Comparison of ENCODE assay signal across 1 cellular context in genomic region chr5:153783278-153783677, GRCh38.
TF ChIP-seq lines count a peak whose summit lies in the region.

No MANE protein-coding gene starts in this region.

TF ChIP-seq in IMR-90, 13 proteins besides CTCF, POLR2A, EP300 and RAD21 (continued from another document):
- TF ChIP-seq CHD1 (IDR thresholded peaks at IDR 0.05; ENCODE audit: low read depth, low read length): no peak
- no peak for TF ChIP-seq RCOR1 (IDR thresholded peaks at IDR 0.05; ENCODE audit: insufficient replicate concordance, low read length)
- no peak for TF ChIP-seq MAFK (IDR thresholded peaks at IDR 0.05; ENCODE audit: low read depth, low read length)
- no peak for TF ChIP-seq MXI1 (IDR thresholded peaks at IDR 0.05; ENCODE audit: borderline replicate concordance, low read depth, low read length)
- no peak for TF ChIP-seq MAZ (IDR thresholded peaks at IDR 0.05; ENCODE audit: borderline replicate concordance, low read depth, low read length)
- TF ChIP-seq CEBPB (IDR thresholded peaks at IDR 0.05; ENCODE audit: low read depth, low read length): no peak
- no peak for TF ChIP-seq USF2 (IDR thresholded peaks at IDR 0.05; ENCODE audit: low read depth, low read length)
- TF ChIP-seq FOS (IDR thresholded peaks at IDR 0.05; ENCODE audit: low read depth, low read length): no peak
- no peak for TF ChIP-seq NFE2L2 (IDR thresholded peaks at IDR 0.05; ENCODE audit: low read depth, low read length)
- TF ChIP-seq, protein P1, sequence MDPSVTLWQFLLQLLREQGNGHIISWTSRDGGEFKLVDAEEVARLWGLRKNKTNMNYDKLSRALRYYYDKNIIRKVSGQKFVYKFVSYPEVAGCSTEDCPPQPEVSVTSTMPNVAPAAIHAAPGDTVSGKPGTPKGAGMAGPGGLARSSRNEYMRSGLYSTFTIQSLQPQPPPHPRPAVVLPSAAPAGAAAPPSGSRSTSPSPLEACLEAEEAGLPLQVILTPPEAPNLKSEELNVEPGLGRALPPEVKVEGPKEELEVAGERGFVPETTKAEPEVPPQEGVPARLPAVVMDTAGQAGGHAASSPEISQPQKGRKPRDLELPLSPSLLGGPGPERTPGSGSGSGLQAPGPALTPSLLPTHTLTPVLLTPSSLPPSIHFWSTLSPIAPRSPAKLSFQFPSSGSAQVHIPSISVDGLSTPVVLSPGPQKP (IDR thresholded peaks at IDR 0.05; ENCODE audit: borderline replicate concordance, low read depth, low read length): no peak
